ENCODE assay signal across 35 cellular contexts in the genomic region with DNA sequence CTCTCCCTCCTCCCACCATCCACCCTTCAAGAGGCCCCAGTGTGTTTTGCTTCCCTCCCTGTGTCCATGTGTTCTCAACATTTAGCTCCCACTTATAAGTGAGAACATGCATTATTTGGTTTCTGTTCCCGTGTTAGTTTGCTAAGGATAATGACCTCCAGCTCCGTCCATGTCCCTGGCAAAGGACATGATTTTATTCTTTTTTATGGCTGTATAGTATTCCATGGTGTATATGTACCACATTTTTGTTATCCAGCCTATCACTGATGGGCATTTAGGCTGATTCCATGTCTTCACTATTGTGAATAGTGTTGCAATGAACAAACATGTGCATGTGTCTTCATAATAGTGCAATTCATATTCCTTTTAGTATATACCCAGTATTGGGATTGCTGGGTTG.
"Had no signal": no experiment of that assay in that cellular context is flagged by ENCODE, and none has a peak within 500 bp of the region (broad histone marks: within the 10 kb centered on the region; RNA-seq: fewer than 3 reads in every experiment).

No MANE protein-coding gene starts in this region.

- H3K4me1 ChIP-seq: adrenal gland, body of pancreas, breast epithelium had no signal

- H3K27ac Mint-ChIP-seq: activated B cell treated with CpG ODN at 0.5 μM for 24 hours; activated CD4-positive, alpha-beta memory T cell treated with anti-CD3 and anti-CD28 coated beads for 36 hours; activated CD4-positive, alpha-beta T cell treated with anti-CD3 and anti-CD28 coated beads, Interleukin-2, amount 10 ng/mL, durations not matched to agents 24 days and 14 days; activated CD8-positive, alpha-beta T cell treated with anti-CD3 and anti-CD28 coated beads for 36 hours; activated naive CD4-positive, alpha-beta T cell treated with anti-CD3 and anti-CD28 coated beads for 36 hours; activated naive CD4-positive, alpha-beta T cell treated with anti-CD3 and anti-CD28 coated beads, Interleukin-2, amount 50 U/mL, for 72 hours; activated naive CD8-positive, alpha-beta T cell treated with anti-CD3 and anti-CD28 coated beads for 36 hours; activated T-cell treated with anti-CD3 and anti-CD28 coated beads, Interleukin-2, amount 50 U/mL, for 72 hours; activated T-helper 1 cell treated with anti-CD3 and anti-CD28 coated beads, Interleukin-12 subunit alpha, Interleukin-12 subunit beta, Interleukin-2, Interleukin-4 antibody, amounts not matched to agents 30 ng/mL and 10 ng/mL and 1 ng/mL, durations not matched to agents 14 hours and 24 hours and 36 hours; activated T-helper 17 cell treated with anti-CD3 and anti-CD28 coated beads, Interleukin-2, amount 50 U/mL, for 72 hours; T-helper 2 cell treated with Interferon-gamma antibody and Interleukin-4, amounts not matched to agents 5 μg/mL and 100 μg/mL, for 36 hours had no signal

- H3K27ac ChIP-seq: adrenal gland, body of pancreas, brain microvascular endothelial cell, breast epithelium, VCaP had no signal

- H3K9me3 ChIP-seq: adrenal gland, body of pancreas, breast epithelium had no signal

- ATAC-seq: activated CD8-positive, alpha-beta T cell treated with anti-CD3 and anti-CD28 coated beads for 36 hours; activated naive CD4-positive, alpha-beta T cell treated with anti-CD3 and anti-CD28 coated beads, Interleukin-2, amount 50 U/mL, for 72 hours; activated T-cell treated with anti-CD3 and anti-CD28 coated beads, Interleukin-2, amount 50 U/mL, for 4 hours; activated T-cell treated with anti-CD3 and anti-CD28 coated beads, Interleukin-2, amount 50 U/mL, for 72 hours; activated T-helper 17 cell treated with anti-CD3 and anti-CD28 coated beads, Interleukin-2, amount 50 U/mL, for 72 hours; body of pancreas had no signal

- H3K36me3 ChIP-seq: adrenal gland, brain microvascular endothelial cell, breast epithelium had no signal

- H3K9me3 Mint-ChIP-seq: activated CD4-positive, alpha-beta memory T cell treated with anti-CD3 and anti-CD28 coated beads for 36 hours; activated CD8-positive, alpha-beta T cell treated with anti-CD3 and anti-CD28 coated beads for 36 hours; activated naive CD4-positive, alpha-beta T cell treated with anti-CD3 and anti-CD28 coated beads for 36 hours; activated T-helper 1 cell treated with anti-CD3 and anti-CD28 coated beads, Interleukin-12 subunit alpha, Interleukin-12 subunit beta, Interleukin-2, Interleukin-4 antibody, amounts not matched to agents 30 ng/mL and 10 ng/mL and 1 ng/mL, durations not matched to agents 14 hours and 24 hours and 36 hours had no signal

- H3K4me1 Mint-ChIP-seq: activated B cell treated with CpG ODN at 0.5 μM for 24 hours; activated CD4-positive, alpha-beta T cell treated with anti-CD3 and anti-CD28 coated beads, Interleukin-2, amount 10 ng/mL, durations not matched to agents 24 days and 14 days; activated naive CD8-positive, alpha-beta T cell treated with anti-CD3 and anti-CD28 coated beads for 36 hours; activated T-helper 17 cell treated with anti-CD3 and anti-CD28 coated beads, Interleukin-2, amount 50 U/mL, for 72 hours had no signal

- DNase-seq: activated B cell treated with CpG ODN at 0.5 μM for 24 hours; activated CD4-positive, alpha-beta memory T cell treated with anti-CD3 and anti-CD28 coated beads for 36 hours; activated CD4-positive, alpha-beta T cell treated with anti-CD3 and anti-CD28 coated beads for 4 hours; activated CD4-positive, alpha-beta T cell treated with anti-CD3 and anti-CD28 coated beads, Interleukin-2, amount 10 ng/mL, durations not matched to agents 24 days and 14 days; activated CD4-positive, alpha-beta T cell treated with anti-CD3 and anti-CD28 coated beads, Interleukin-2, amount 50 U/mL, for 1 hour; activated CD4-positive, alpha-beta T cell treated with anti-CD3 and anti-CD28 coated beads, Interleukin-2, amount 50 U/mL, for 4 hours; activated CD4-positive, CD25-positive, alpha-beta regulatory T cell treated with anti-CD3 and anti-CD28 coated beads, Interleukin-2, amount 50 U/mL, for 72 hours; activated CD8-positive, alpha-beta memory T cell treated with anti-CD3 and anti-CD28 coated beads, Interleukin-2, amount 50 U/mL, for 4 hours; activated CD8-positive, alpha-beta T cell treated with anti-CD3 and anti-CD28 coated beads for 36 hours; activated effector memory CD4-positive, alpha-beta T cell treated with anti-CD3 and anti-CD28 coated beads, Interleukin-2, amount 50 U/mL, for 16 hours; activated gamma-delta T cell treated with Interleukin-2 at 50 U/mL for 16 hours; activated naive CD4-positive, alpha-beta T cell; activated naive CD4-positive, alpha-beta T cell treated with anti-CD3 and anti-CD28 coated beads for 36 hours; activated naive CD4-positive, alpha-beta T cell treated with anti-CD3 and anti-CD28 coated beads, Interleukin-2, amount 50 U/mL, for 16 hours; activated naive CD8-positive, alpha-beta T cell treated with anti-CD3 and anti-CD28 coated beads for 36 hours; activated T-cell treated with anti-CD3 and anti-CD28 coated beads for 4 hours; activated T-cell treated with anti-CD3 and anti-CD28 coated beads, Interleukin-2, amount 50 U/mL, for 1 hour; activated T-cell treated with anti-CD3 and anti-CD28 coated beads, Interleukin-2, amount 50 U/mL, for 4 hours; activated T-cell treated with anti-CD3 and anti-CD28 coated beads, Interleukin-2, amount 50 U/mL, for 72 hours; adrenal gland; amniotic stem cell; aorta; body of pancreas; brain microvascular endothelial cell; central memory CD4-positive, alpha-beta T cell; T-helper 2 cell; T-helper 9 cell had no signal

- H3K4me3 ChIP-seq: adrenal gland, body of pancreas, breast epithelium had no signal

- H3K27me3 ChIP-seq: adrenal gland, body of pancreas, brain microvascular endothelial cell, breast epithelium had no signal

- H3K4me3 Mint-ChIP-seq: activated B cell treated with CpG ODN at 0.5 μM for 24 hours; activated CD4-positive, alpha-beta memory T cell treated with anti-CD3 and anti-CD28 coated beads for 36 hours; activated CD4-positive, alpha-beta T cell treated with anti-CD3 and anti-CD28 coated beads, Interleukin-2, amount 10 ng/mL, durations not matched to agents 24 days and 14 days; activated CD8-positive, alpha-beta T cell treated with anti-CD3 and anti-CD28 coated beads for 36 hours; activated naive CD4-positive, alpha-beta T cell treated with anti-CD3 and anti-CD28 coated beads for 36 hours; activated naive CD8-positive, alpha-beta T cell treated with anti-CD3 and anti-CD28 coated beads for 36 hours; activated T-cell treated with anti-CD3 and anti-CD28 coated beads, Interleukin-2, amount 50 U/mL, for 4 hours; activated T-cell treated with anti-CD3 and anti-CD28 coated beads, Interleukin-2, amount 50 U/mL, for 72 hours; activated T-helper 1 cell treated with anti-CD3 and anti-CD28 coated beads, Interleukin-12 subunit alpha, Interleukin-12 subunit beta, Interleukin-2, Interleukin-4 antibody, amounts not matched to agents 30 ng/mL and 10 ng/mL and 1 ng/mL, durations not matched to agents 14 hours and 24 hours and 36 hours; activated T-helper 17 cell treated with anti-CD3 and anti-CD28 coated beads, Interleukin-2, amount 50 U/mL, for 72 hours; T-helper 2 cell treated with Interferon-gamma antibody and Interleukin-4, amounts not matched to agents 5 μg/mL and 100 μg/mL, for 36 hours had no signal

- H3K36me3 Mint-ChIP-seq: activated CD4-positive, alpha-beta memory T cell treated with anti-CD3 and anti-CD28 coated beads for 36 hours; activated naive CD4-positive, alpha-beta T cell treated with anti-CD3 and anti-CD28 coated beads, Interleukin-2, amount 50 U/mL, for 72 hours; activated naive CD8-positive, alpha-beta T cell treated with anti-CD3 and anti-CD28 coated beads for 36 hours had no signal

- FAIRE-seq: astrocyte, TTC549 had no signal
